In genomic region chr1:32696996-32697395, GRCh38 we compare ENCODE assay signal across 6 cellular contexts. TPM values are rescaled to one million over a fixed set of nuclear protein-coding genes. Genes with fewer than 3 reads are reported as not detected.
DNase-seq lines count a peak whose midpoint lies in the region; ATAC-seq, FAIRE-seq and TF ChIP-seq lines count a peak whose summit lies in the region.
"Not testable (repeated sequence)": the region's sequence is repeated elsewhere in the genome, so short reads cannot be mapped to it uniquely, and the experiment has no call there.
"Had no signal": no experiment of that assay in that cellular context is flagged by ENCODE, and none has a peak within 500 bp of the region (broad histone marks: within the 10 kb centered on the region; RNA-seq: fewer than 3 reads in every experiment).

No MANE protein-coding gene starts in this region.

- not testable (repeated sequence) for H3K27ac Mint-ChIP-seq in chondrocyte (ENCODE audit: unreplicated experiment)

- H3K27ac ChIP-seq in gastroesophageal sphincter (peak overlapping the region in 3 of 4 donors; percentile 59 to 100 (median 95)), gastrocnemius medialis (peak overlapping the region in 3 of 4 donors; percentile 41 to 99 (median 98))
- H3K27ac ChIP-seq in kidney (ENCODE audit: low read depth in 2 of 2, low read length in 2 of 2), result not testable (repeated sequence)

- H3K9ac ChIP-seq in kidney (ENCODE audit: low read length in 2 of 2), result not testable (repeated sequence)

- ATAC-seq in gastroesophageal sphincter, gastrocnemius medialis: not testable (repeated sequence)

- H3K27me3 ChIP-seq in gastroesophageal sphincter, gastrocnemius medialis: not testable (repeated sequence)

- H3K4me3 Mint-ChIP-seq in chondrocyte (ENCODE audit: unreplicated experiment), result not testable (repeated sequence)

- not testable (repeated sequence) for TF ChIP-seq POLR2A in gastroesophageal sphincter (IDR thresholded peaks at IDR 0.05); gastrocnemius medialis (IDR thresholded peaks at IDR 0.05)

- H3K27me3 Mint-ChIP-seq in chondrocyte (ENCODE audit: low read depth), result not testable (repeated sequence)

- H3K9me3 ChIP-seq in gastroesophageal sphincter; kidney (ENCODE audit: control insufficient read depth in 1 of 2, low read length in 2 of 2); gastrocnemius medialis: not testable (repeated sequence)

- DNase-seq in chondrocyte (ENCODE audit: low spot score) (peak; percentile 44), kidney (peak; percentile 10), gastrocnemius medialis (peak in 1 of 2 donors; percentile 3)

- intact Hi-C loops in kidney (cut with DNase I); gastrocnemius medialis (cut with DNase I; ENCODE audit: low total_unique reads): not testable (repeated sequence)

- peaks cover 0 to 35% of the 10 kb centered on the region in 2 donors for H3K36me3 ChIP-seq in gastroesophageal sphincter
- H3K36me3 ChIP-seq in kidney (ENCODE audit: control insufficient read depth in 1 of 2, insufficient read depth in 2 of 2, low read length in 2 of 2), result not testable (repeated sequence)
- H3K36me3 ChIP-seq in gastrocnemius medialis, result peaks cover 0 to 29% of the 10 kb centered on the region in 2 donors

- not testable (repeated sequence) for TF ChIP-seq EP300 in gastroesophageal sphincter (IDR thresholded peaks at IDR 0.05)

- 92% methylated on average over 5 of the region's 8 CpGs; no CpG with 5 or more reads in 1 of the 2 donors for WGBS in gastroesophageal sphincter (ENCODE audit: low coverage in 1 of 2), 2 donors

- peaks cover 58% of the 10 kb centered on the region for H3K4me1 Mint-ChIP-seq in chondrocyte (ENCODE audit: low read depth)

- in situ Hi-C loops in gastrocnemius medialis (cut with MboI; ENCODE audit: low sequenced_read_pairs in 4 of 4), result not testable (repeated sequence)

- H3K36me3 Mint-ChIP-seq in chondrocyte (ENCODE audit: low read depth), result peaks cover 25% of the 10 kb centered on the region

- FAIRE-seq in kidney (lab: Jason Lieb, UNC), result not testable (repeated sequence)

- H3K9me3 Mint-ChIP-seq in chondrocyte (ENCODE audit: low read depth), result not testable (repeated sequence)

- not testable (repeated sequence) for TF ChIP-seq CTCF in chondrocyte (IDR thresholded peaks at IDR 0.05); gastroesophageal sphincter (IDR thresholded peaks at IDR 0.05); kidney (IDR thresholded peaks at IDR 0.05; ENCODE audit: borderline replicate concordance, extremely low read depth, insufficient read depth); gastrocnemius medialis (IDR thresholded peaks at IDR 0.05 in 4 of 5, conservative IDR thresholded peaks at IDR 0.05 in 1 of 5)

- peaks cover 7 to 88% (median 30%) of the 10 kb centered on the region in 3 donors for H3K4me1 ChIP-seq in gastroesophageal sphincter
- not testable (repeated sequence) for H3K4me1 ChIP-seq in kidney (ENCODE audit: control insufficient read depth in 1 of 2, insufficient read depth in 1 of 2, low read depth in 1 of 2, low read length in 2 of 2)
- H3K4me1 ChIP-seq in gastrocnemius medialis, result peaks cover 50 to 61% of the 10 kb centered on the region in 2 donors

- H3K4me3 ChIP-seq in gastroesophageal sphincter; kidney (ENCODE audit: low read length in 2 of 2); gastrocnemius medialis: not testable (repeated sequence)

RNA-seq across cellular contexts. Expression of gene SYNC, which starts 5.6 kb away (rescaled TPM):
- total RNA-seq in chondrocyte, result 66.8 to 72.5 TPM (median 71.8 TPM) in 3 replicates
- 100 to 1,000 TPM; 132 to 265 (median 167) TPM for total RNA-seq in gastroesophageal sphincter
- total RNA-seq in kidney, result 5.5 TPM
- 1.4 TPM for polyA plus RNA-seq in kidney (ENCODE audit: insufficient read depth, low read depth, low replicate concordance)
- total RNA-seq in gastrocnemius medialis, result 100 to 1,000 TPM in 3 of 4 donors, 10 to 100 TPM in 1; 68.3 to 252 (median 158) TPM
- total RNA-seq: CD4-positive, alpha-beta T cell; CD8-positive, alpha-beta T cell had no signal

RNA-seq across cellular contexts. Expression of gene RBBP4, which starts 46.0 kb away (rescaled TPM):
- total RNA-seq in chondrocyte, result 155 to 194 TPM (median 156 TPM) in 3 replicates
- 100 to 1,000 TPM in 2 of 4 donors, 10 to 100 TPM in 2; 87.4 to 111 (median 100) TPM for total RNA-seq in gastroesophageal sphincter
- total RNA-seq in kidney, result 177 TPM
- polyA plus RNA-seq in kidney (ENCODE audit: insufficient read depth, low read depth, low replicate concordance), result 49.5 TPM
- total RNA-seq in gastrocnemius medialis, result 10 to 100 TPM; 50.0 to 92.3 (median 53.0) TPM

RNA-seq across cellular contexts. Expression of gene ZBTB8OS, which starts 46.6 kb away (rescaled TPM):
- total RNA-seq in chondrocyte (30.0 to 41.1 TPM (median 36.7 TPM) in 3 replicates), gastroesophageal sphincter (10 to 100 TPM; 17.7 to 31.0 (median 28.1) TPM), kidney (39.0 TPM), gastrocnemius medialis (10 to 100 TPM; 22.1 to 48.1 (median 27.1) TPM)
- 62.3 TPM for polyA plus RNA-seq in kidney (ENCODE audit: insufficient read depth, low read depth, low replicate concordance)

Comparison
In these comparisons a context has a peak if more than half of its experiments do, and no peak if none do; other contexts are left out.
1. RNA of gene SYNC, which starts 5.6 kb away (total RNA-seq): 132 to 265 TPM in gastroesophageal sphincter, 68.3 to 252 TPM in gastrocnemius medialis and 66.8 to 72.5 TPM in chondrocyte; 5.5 TPM in kidney (single experiment); every median in the first group is over 10 times any median in the second.